In the genomic region with DNA sequence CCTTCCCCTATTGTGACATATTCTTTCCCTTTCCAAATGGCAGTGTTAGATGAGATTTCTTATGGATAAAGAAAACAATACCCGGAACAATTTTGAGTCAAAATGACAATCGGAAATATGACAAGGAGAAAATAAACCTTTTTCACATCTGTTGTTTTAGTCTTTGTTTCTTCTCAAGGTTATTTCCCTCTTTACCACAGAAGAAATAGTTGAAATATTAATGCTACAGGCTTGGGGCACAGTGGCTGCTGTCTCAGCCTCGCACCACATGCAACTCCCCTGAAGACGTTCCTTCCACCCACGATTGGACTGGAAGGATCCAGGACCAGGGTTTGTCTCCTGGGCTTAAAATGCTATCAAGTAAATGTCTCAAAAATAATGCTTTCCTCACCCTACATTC, we compare ENCODE assay signal across 19 cellular contexts.
DNase-seq lines count a peak whose midpoint lies in the region; ATAC-seq, FAIRE-seq and TF ChIP-seq lines count a peak whose summit lies in the region.
"Had no signal": no experiment of that assay in that cellular context is flagged by ENCODE, and none has a peak within 500 bp of the region (broad histone marks: within the 10 kb centered on the region; RNA-seq: fewer than 3 reads in every experiment).

No MANE protein-coding gene starts in this region.

- RAD21 ChIA-PET in GM12878 (lab: Charles Lee; ENCODE audit: unreplicated experiment), result interaction anchor here (1.0 to 3.2 kb wide), 11 partner anchors 8 to 196 kb away, joined by 3 to 18 read pairs (median 4); a partner anchor contains a TSS

- TF ChIP-seq POLR2A in GM12878 (IDR thresholded peaks at IDR 0.05; ENCODE audit: low read depth, low read length), result no peak

- POLR2A ChIA-PET in GM12878 (lab: Charles Lee), result interaction anchor here (1.2 to 2.8 kb wide), 2 partner anchors 11 to 30 kb away, joined by 3 to 9 read pairs; no protein-coding TSS in a partner anchor

- TF ChIP-seq EP300 in GM12878 (IDR thresholded peaks at IDR 0.05; ENCODE audit: borderline replicate concordance in 1 of 2, control insufficient read depth in 1 of 2, low read depth in 2 of 2, low read length in 2 of 2), result peak; percentile 12 to 30; a peak in 2 of 4 replicates

- H3K4me2 ChIP-seq in GM12878 (ENCODE audit: control insufficient read depth, insufficient read depth) (no peak overlapping the region), smooth muscle cell (peak overlapping the region; percentile 1)
- H3K4me2 ChIP-seq: A549 had no signal

- whole genome bisulfite sequencing in heart right ventricle, 2 donors, result 63 to 73% methylated on average over 5 of the region's 5 CpGs
- WGBS in GM12878 (ENCODE audit: insufficient coverage, insufficient replicate concordance, low lambda C conversion rate, missing lambda C conversion rate), result 23% methylated on average over 5 of the region's 5 CpGs
- 87% methylated on average over 5 of the region's 5 CpGs for WGBS in smooth muscle cell (ENCODE audit: low lambda C conversion rate)

- TF ChIP-seq CTCF in heart right ventricle (IDR thresholded peaks at IDR 0.05), result no peak
- no peak for TF ChIP-seq CTCF in GM12878 (IDR thresholded peaks at IDR 0.05 in 2 of 3, conservative IDR thresholded peaks at IDR 0.05 in 1 of 3; ENCODE audit: control insufficient read depth in 2 of 3, extremely low read depth in 1 of 3, insufficient read depth in 1 of 3, low read depth in 3 of 3, low read length in 3 of 3)
- no peak for TF ChIP-seq CTCF in smooth muscle cell (IDR thresholded peaks at IDR 0.05; ENCODE audit: borderline replicate concordance, insufficient read depth, poor library complexity, severe bottlenecking)
- TF ChIP-seq CTCF in type B pancreatic cell (conservative IDR thresholded peaks at IDR 0.05), result no peak

- SMC1A ChIA-PET in GM12878 (lab: Charles Lee; ENCODE audit: uncharacterized antibody, unreplicated experiment), result interaction anchor here (1.0 to 50.9 kb wide), 7 partner anchors 5 to 197 kb away, joined by 3 to 1180 read pairs (median 6); no protein-coding TSS in a partner anchor

- H3K27me3 ChIP-seq in heart right ventricle, result peaks cover 0 to 4% (median 0%) of the 10 kb centered on the region in 7 donors
- no peaks in the 10 kb centered on the region for H3K27me3 ChIP-seq in GM12878 (replicated peaks in 1 of 2; ENCODE audit: control insufficient read depth in 2 of 2, insufficient read depth in 2 of 2, low read length in 1 of 2)
- no peaks in the 10 kb centered on the region for H3K27me3 ChIP-seq in smooth muscle cell (ENCODE audit: low read depth)

- in situ Hi-C loops in GM12878 (cut with MboI), result no loop called here

- DNase-seq in heart right ventricle (no peak), Right ventricle myocardium inferior (ENCODE audit: missing footprints) (no peak), GM12878 (ENCODE audit: low read depth, low spot score) (no peak), smooth muscle cell (lab: John Stamatoyannopoulos, UW; ENCODE audit: unreplicated experiment) (no peak), type B pancreatic cell (ENCODE audit: extremely low spot score, unreplicated experiment) (no peak)
- DNase-seq: AML-193; Caco-2; CD4-positive, alpha-beta T cell; GM23248 had no signal

- no peaks in the 10 kb centered on the region for H4K20me1 ChIP-seq in GM12878 (ENCODE audit: control insufficient read depth, insufficient read depth)
- H4K20me1 ChIP-seq in smooth muscle cell (ENCODE audit: low read depth), result no peaks in the 10 kb centered on the region

- H3K27ac Mint-ChIP-seq in type B pancreatic cell, result no peak overlapping the region
- H3K27ac Mint-ChIP-seq: CD4-positive, alpha-beta T cell had no signal

- H3K9ac ChIP-seq in GM12878 (ENCODE audit: control insufficient read depth, insufficient read depth, low read length), result no peak overlapping the region
- H3K9ac ChIP-seq in smooth muscle cell (ENCODE audit: low read depth), result no peak overlapping the region
- H3K9ac ChIP-seq: GM23248 had no signal

- peaks cover 2% of the 10 kb centered on the region for H3K27me3 Mint-ChIP-seq in type B pancreatic cell

- H2AFZ ChIP-seq in GM12878 (ENCODE audit: control insufficient read depth, low read depth, low read length) (no peak overlapping the region), smooth muscle cell (ENCODE audit: low read depth) (no peak overlapping the region)
- H2AFZ ChIP-seq: GM23248 had no signal

- no peak for TF ChIP-seq RAD21 in GM12878 (IDR thresholded peaks at IDR 0.05; ENCODE audit: insufficient read depth, low read depth, low read length)

- no peak for FAIRE-seq in GM12878 (lab: Jason Lieb, UNC)
- FAIRE-seq: A549, G401.6, K562 had no signal

- no peak overlapping the region for H3K4me3 Mint-ChIP-seq in type B pancreatic cell
- H3K4me3 Mint-ChIP-seq: CD4-positive, alpha-beta T cell had no signal

- H3K9me3 ChIP-seq in heart right ventricle (no peaks in the 10 kb centered on the region), GM12878 (replicated peaks; ENCODE audit: control insufficient read depth, insufficient read depth, low read length) (no peaks in the 10 kb centered on the region; the same call in 2 of the 3 replicates), smooth muscle cell (replicated peaks; ENCODE audit: low read depth) (no peaks in the 10 kb centered on the region)
- H3K9me3 ChIP-seq: A549, Caco-2, HAP-1 had no signal

- H3K4me1 ChIP-seq in heart right ventricle (peaks cover 2 to 84% (median 34%) of the 10 kb centered on the region in 9 donors), GM12878 (ENCODE audit: control insufficient read depth, insufficient read depth, low read length) (no peaks in the 10 kb centered on the region), smooth muscle cell (ENCODE audit: low read depth) (peaks cover 15% of the 10 kb centered on the region)
- H3K4me1 ChIP-seq: A549, Caco-2, HAP-1 had no signal

- no peak for ATAC-seq in heart right ventricle
- ATAC-seq in Right ventricle myocardium inferior, result no peak
- peak; percentile 40 for ATAC-seq in HG02610 (IDR thresholded peaks at IDR 0.05; ENCODE audit: unreplicated experiment)
- peak; percentile 69 for ATAC-seq in GM12878
- ATAC-seq in HG03432 (IDR thresholded peaks at IDR 0.05; ENCODE audit: unreplicated experiment), result no peak
- ATAC-seq in HG03565 (IDR thresholded peaks at IDR 0.05; ENCODE audit: unreplicated experiment), result no peak
- ATAC-seq: A549, K562 had no signal

- no peaks in the 10 kb centered on the region for H3K36me3 ChIP-seq in heart right ventricle
- no peaks in the 10 kb centered on the region for H3K36me3 ChIP-seq in GM12878 (ENCODE audit: control insufficient read depth in 2 of 2, insufficient read depth in 2 of 2, low read length in 1 of 2)
- no peaks in the 10 kb centered on the region for H3K36me3 ChIP-seq in smooth muscle cell (ENCODE audit: low read depth)
- H3K36me3 ChIP-seq: HAP-1 had no signal

- peaks cover 6% of the 10 kb centered on the region for H3K4me1 Mint-ChIP-seq in type B pancreatic cell (ENCODE audit: unreplicated experiment)

- BruUV-seq in GM12878 (replicated peaks; lab: Mats Ljungman, UMichigan), result no TSS peak

- peaks cover 12% of the 10 kb centered on the region for H3F3A ChIP-seq in smooth muscle cell (ENCODE audit: low read depth)

- CTCF ChIA-PET in GM12878 (lab: Yijun Ruan, JAX), result interaction anchor here (1.1 to 2.8 kb wide), 9 partner anchors 8 to 81 kb away, joined by 3 to 15 read pairs (median 4); no protein-coding TSS in a partner anchor

- H3K9me3 Mint-ChIP-seq in type B pancreatic cell, result peaks cover 10% of the 10 kb centered on the region
- H3K9me3 Mint-ChIP-seq: CD4-positive, alpha-beta T cell had no signal

- H3K27ac ChIP-seq in heart right ventricle (peak overlapping the region in 7 of 10 donors; percentile 10 to 64 (median 36)), GM12878 (ENCODE audit: control insufficient read depth, insufficient read depth) (no peak overlapping the region), smooth muscle cell (ENCODE audit: low read depth) (peak overlapping the region; percentile 20)
- H3K27ac ChIP-seq: 22Rv1, A549, C4-2B, GM23248, HL-60 had no signal

- intact Hi-C loops in heart right ventricle (cut with DNase I) (loop anchor here in 1 of 10 donors (10.0 kb wide), 1 partner anchor 80 kb away; a partner anchor contains a TSS), Right ventricle myocardium inferior (cut with DNase I) (loop anchor here (5.0 kb wide), 1 partner anchor 37 kb away; no protein-coding TSS in a partner anchor), GM12878 (cut with micrococcal nuclease; ENCODE audit: unreplicated experiment) (loop anchor here (2.0 kb wide), 1 partner anchor 36 kb away; no protein-coding TSS in a partner anchor)

- H3K36me3 Mint-ChIP-seq in type B pancreatic cell, result no peaks in the 10 kb centered on the region

- H3K79me2 ChIP-seq in GM12878 (ENCODE audit: control insufficient read depth, insufficient read depth, low read length) (no peaks in the 10 kb centered on the region), smooth muscle cell (ENCODE audit: low read depth) (no peaks in the 10 kb centered on the region)

- H3K4me3 ChIP-seq in heart right ventricle (no peak overlapping the region), GM12878 (no peak overlapping the region), smooth muscle cell (no peak overlapping the region)
- H3K4me3 ChIP-seq: A549, GM23248, HAP-1, K562 had no signal

TF ChIP-seq in GM12878, 131 proteins besides CTCF, POLR2A, EP300 and RAD21 (continues in another document):
- TF ChIP-seq ZNF622 (IDR thresholded peaks at IDR 0.05), result no peak
- no peak for TF ChIP-seq BACH1 (IDR thresholded peaks at IDR 0.05; ENCODE audit: borderline replicate concordance)
- no peak for TF ChIP-seq NR2C2 (IDR thresholded peaks at IDR 0.05; ENCODE audit: borderline replicate concordance, control insufficient read depth, insufficient read length, low read depth)
- TF ChIP-seq ESRRA (IDR thresholded peaks at IDR 0.05; ENCODE audit: low read length), result no peak
- TF ChIP-seq, protein P1, sequence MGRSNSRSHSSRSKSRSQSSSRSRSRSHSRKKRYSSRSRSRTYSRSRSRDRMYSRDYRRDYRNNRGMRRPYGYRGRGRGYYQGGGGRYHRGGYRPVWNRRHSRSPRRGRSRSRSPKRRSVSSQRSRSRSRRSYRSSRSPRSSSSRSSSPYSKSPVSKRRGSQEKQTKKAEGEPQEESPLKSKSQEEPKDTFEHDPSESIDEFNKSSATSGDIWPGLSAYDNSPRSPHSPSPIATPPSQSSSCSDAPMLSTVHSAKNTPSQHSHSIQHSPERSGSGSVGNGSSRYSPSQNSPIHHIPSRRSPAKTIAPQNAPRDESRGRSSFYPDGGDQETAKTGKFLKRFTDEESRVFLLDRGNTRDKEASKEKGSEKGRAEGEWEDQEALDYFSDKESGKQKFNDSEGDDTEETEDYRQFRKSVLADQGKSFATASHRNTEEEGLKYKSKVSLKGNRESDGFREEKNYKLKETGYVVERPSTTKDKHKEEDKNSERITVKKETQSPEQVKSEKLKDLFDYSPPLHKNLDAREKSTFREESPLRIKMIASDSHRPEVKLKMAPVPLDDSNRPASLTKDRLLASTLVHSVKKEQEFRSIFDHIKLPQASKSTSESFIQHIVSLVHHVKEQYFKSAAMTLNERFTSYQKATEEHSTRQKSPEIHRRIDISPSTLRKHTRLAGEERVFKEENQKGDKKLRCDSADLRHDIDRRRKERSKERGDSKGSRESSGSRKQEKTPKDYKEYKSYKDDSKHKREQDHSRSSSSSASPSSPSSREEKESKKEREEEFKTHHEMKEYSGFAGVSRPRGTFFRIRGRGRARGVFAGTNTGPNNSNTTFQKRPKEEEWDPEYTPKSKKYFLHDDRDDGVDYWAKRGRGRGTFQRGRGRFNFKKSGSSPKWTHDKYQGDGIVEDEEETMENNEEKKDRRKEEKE (IDR thresholded peaks at IDR 0.05), result no peak
- TF ChIP-seq CREM (IDR thresholded peaks at IDR 0.05; ENCODE audit: low read depth), result no peak

Comparison
In these comparisons a context has a peak if more than half of its experiments do, and no peak if none do; other contexts are left out.
1. ATAC-seq: peak in HG02610 (single experiment) and GM12878 (single experiment); none in heart right ventricle (0 of 8), Right ventricle myocardium inferior (single experiment), HG03432 (single experiment) and HG03565 (single experiment).